ENCODE assay signal across 32 cellular contexts in the genomic region with DNA sequence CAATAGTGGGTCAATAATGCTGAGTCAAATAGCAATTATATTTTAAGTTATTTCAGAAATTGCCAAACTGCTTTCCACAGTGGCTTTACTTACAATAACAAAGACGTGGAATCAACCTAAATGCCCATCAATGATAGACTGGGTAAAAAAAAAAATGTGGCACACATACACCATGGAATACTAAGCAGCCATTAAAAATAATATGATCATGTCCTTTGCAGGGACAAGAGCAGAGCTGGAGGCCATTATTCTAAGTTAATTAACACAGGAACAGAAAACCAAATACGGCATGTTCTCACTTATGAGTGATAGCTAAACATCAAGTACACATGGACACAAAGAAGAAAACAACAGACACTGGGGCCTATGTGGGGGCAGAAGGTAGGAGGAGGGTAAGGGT. TPM values are rescaled to one million over a fixed set of nuclear protein-coding genes. Genes with fewer than 3 reads are reported as not detected.
"Had no signal": no experiment of that assay in that cellular context is flagged by ENCODE, and none has a peak within 500 bp of the region (broad histone marks: within the 10 kb centered on the region; RNA-seq: fewer than 3 reads in every experiment).

No MANE protein-coding gene starts in this region.

- H3K4me3 Mint-ChIP-seq: mesothelial cell of epicardium, naive B cell had no signal

- H3K27ac Mint-ChIP-seq: mesothelial cell of epicardium had no signal

- H3K36me3 ChIP-seq: esophagus squamous epithelium, gastrocnemius medialis, heart right ventricle, left lung, lower lobe of right lung had no signal

- H3K36me3 Mint-ChIP-seq: mesothelial cell of epicardium had no signal

- H3K4me3 ChIP-seq: coronary artery, dorsolateral prefrontal cortex, esophagus squamous epithelium, gastrocnemius medialis, heart right ventricle, left lung, lower lobe of right lung, mucosa of descending colon had no signal

- H3K27ac ChIP-seq: coronary artery, dorsolateral prefrontal cortex, esophagus squamous epithelium, gastrocnemius medialis, heart right ventricle, left lung, lower lobe of right lung had no signal

- H3K27me3 ChIP-seq: dorsolateral prefrontal cortex, gastrocnemius medialis, left lung had no signal

- H3K9me3 ChIP-seq: gastrocnemius medialis, left lung, lower lobe of right lung, mucosa of descending colon had no signal

- H3K4me1 Mint-ChIP-seq: mesothelial cell of epicardium, naive B cell had no signal

- ATAC-seq: gastrocnemius medialis, heart right ventricle, left cardiac atrium, left lung, left ventricle myocardium superior, lower lobe of right lung, mucosa of descending colon had no signal

- H3K4me1 ChIP-seq: esophagus squamous epithelium, gastrocnemius medialis, heart right ventricle, left lung, lower lobe of right lung had no signal

- DNase-seq: dermis blood vessel endothelial cell; dorsolateral prefrontal cortex; effector CD4-positive, alpha-beta T cell; effector memory CD4-positive, alpha-beta T cell; esophagus squamous epithelium; foreskin fibroblast; foreskin melanocyte; gastrocnemius medialis; glutamatergic neuron; head of caudate nucleus; heart right ventricle; hippocampal formation; left cardiac atrium; left lung; left ventricle myocardium superior; lower lobe of right lung; mesenchymal stem cell; mucosa of descending colon; naive B cell had no signal

- FAIRE-seq: colon, endothelial cell of umbilical vein, islet of Langerhans, keratinocyte had no signal

RNA-seq across cellular contexts. Expression of gene CYP3A4, which starts 15.0 kb away (rescaled TPM):
- total RNA-seq: dermis blood vessel endothelial cell, endothelial cell of umbilical vein, epithelial cell of proximal tubule, esophagus squamous epithelium, glomerular endothelial cell, heart right ventricle, kidney epithelial cell, left lung, left ventricle myocardium superior, lower lobe of right lung, lung microvascular endothelial cell, mesothelial cell of epicardium had no signal
- polyA plus RNA-seq: endothelial cell of umbilical vein, heart right ventricle, keratinocyte had no signal

RNA-seq across cellular contexts. Expression of gene CYP3A43, which starts 28.8 kb away (rescaled TPM):
- total RNA-seq: dermis blood vessel endothelial cell, endothelial cell of umbilical vein, epithelial cell of proximal tubule, esophagus squamous epithelium, glomerular endothelial cell, kidney epithelial cell, left lung, left ventricle myocardium superior, lower leg skin, lower lobe of right lung, lung microvascular endothelial cell, mesothelial cell of epicardium, mucosa of descending colon, myocyte had no signal
- polyA plus RNA-seq: endothelial cell of umbilical vein, esophagus, heart right ventricle, keratinocyte had no signal
